In the genomic region with DNA sequence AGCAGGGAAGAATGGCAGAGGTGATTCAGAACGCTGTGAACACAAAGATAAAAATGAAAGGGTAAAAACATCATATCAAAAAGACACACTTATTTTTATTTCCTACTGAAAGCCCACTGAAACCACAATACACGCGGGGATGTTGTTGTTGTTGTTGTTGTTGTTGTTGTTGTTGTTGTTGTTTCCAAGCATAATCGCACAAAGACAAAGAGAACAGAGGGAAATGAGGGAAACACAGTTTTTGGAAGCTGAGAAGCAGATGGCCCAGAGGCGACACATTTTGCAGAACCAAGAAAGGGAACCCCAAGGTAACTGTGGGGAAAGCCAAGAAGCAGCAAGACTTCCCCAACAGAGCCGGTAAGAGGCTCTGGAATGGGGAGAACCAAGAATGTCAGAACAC, we compare ENCODE assay signal across 21 cellular contexts.
DNase-seq lines count a peak whose midpoint lies in the region; ATAC-seq, FAIRE-seq and TF ChIP-seq lines count a peak whose summit lies in the region.
"Had no signal": no experiment of that assay in that cellular context is flagged by ENCODE, and none has a peak within 500 bp of the region (broad histone marks: within the 10 kb centered on the region; RNA-seq: fewer than 3 reads in every experiment).

No MANE protein-coding gene starts in this region.

- ATAC-seq in GM23338 (0 out of 3 replicates have a peak, but pooled peaks have one; percentile 22), foreskin keratinocyte (no peak), HG02852 (IDR thresholded peaks at IDR 0.05; ENCODE audit: unreplicated experiment) (no peak)
- ATAC-seq: CD8-positive, alpha-beta T cell had no signal

- H3K36me3 Mint-ChIP-seq in GM23338 (ENCODE audit: low read depth) = no peaks in the 10 kb centered on the region
- peaks cover 10% of the 10 kb centered on the region for H3K36me3 Mint-ChIP-seq in HFFc6 (ENCODE audit: low read depth)
- H3K36me3 Mint-ChIP-seq: CD8-positive, alpha-beta T cell had no signal

- H3K9me3 ChIP-seq in osteoblast (ENCODE audit: low read depth, low read length) = no peaks in the 10 kb centered on the region

- H3K79me2 ChIP-seq in GM23338 (replicated peaks; ENCODE audit: insufficient read depth) (peaks cover 100% of the 10 kb centered on the region), osteoblast (ENCODE audit: insufficient read depth, low read length) (peaks cover 53% of the 10 kb centered on the region)

- no peak for TF ChIP-seq POLR2A in H54 (IDR thresholded peaks at IDR 0.05; ENCODE audit: low read depth, low read length)

- H3K27ac ChIP-seq in GM23338 (ENCODE audit: low read depth) (no peak overlapping the region; the same call in 1 of the 2 replicates), RWPE1 (0 out of 2 replicates have a peak overlapping the region, but pooled peaks have one; percentile 69), foreskin keratinocyte (peak overlapping the region; percentile 99), osteoblast (ENCODE audit: low read depth, low read length) (no peak overlapping the region)

- H4K20me1 ChIP-seq in GM23338 (replicated peaks; ENCODE audit: insufficient read depth) = peaks cover 24% of the 10 kb centered on the region
- no peaks in the 10 kb centered on the region for H4K20me1 ChIP-seq in osteoblast (ENCODE audit: insufficient read depth, low read length)

- H3K9me2 ChIP-seq in GM23338 (ENCODE audit: insufficient read depth) = no peaks in the 10 kb centered on the region

- no peak for DNase-seq in GM23338 (ENCODE audit: low spot score)
- DNase-seq in RWPE1 (ENCODE audit: low spot score) = no peak
- DNase-seq in foreskin keratinocyte = no peak
- no peak for DNase-seq in osteoblast (ENCODE audit: insufficient read length, low spot score, missing footprints)
- DNase-seq in H54 (ENCODE audit: insufficient read length, low spot score) = no peak
- DNase-seq in HFFc6 = no peak
- DNase-seq: ACHN; C1 segment of cervical spinal cord; Calu3; CD8-positive, alpha-beta T cell; EL; GF-D8; H7; Karpas-422; NCI-H1417; NCI-H1694 treated with DMSO at 0.1 percent for 48 hours; NCI-H446; Right ventricle myocardium superior had no signal

- H3K36me3 ChIP-seq in GM23338 (ENCODE audit: insufficient read depth) (no peaks in the 10 kb centered on the region), osteoblast (ENCODE audit: insufficient read depth, low read length) (no peaks in the 10 kb centered on the region)

- H3K9me3 Mint-ChIP-seq in GM23338 (no peaks in the 10 kb centered on the region), HFFc6 (no peaks in the 10 kb centered on the region)
- H3K9me3 Mint-ChIP-seq: CD8-positive, alpha-beta T cell had no signal

- CTCF ChIA-PET in RWPE1 (lab: Yijun Ruan, JAX) = no interaction called here

- POLR2A ChIA-PET in RWPE1 (lab: Yijun Ruan, JAX; ENCODE audit: low non-redundant PET) = no interaction called here

- H3K4me3 Mint-ChIP-seq in GM23338 = no peak overlapping the region
- no peak overlapping the region for H3K4me3 Mint-ChIP-seq in HFFc6
- H3K4me3 Mint-ChIP-seq: CD8-positive, alpha-beta T cell; IgD-negative memory B cell had no signal

- H3K4me1 Mint-ChIP-seq in GM23338 (peaks cover 56% of the 10 kb centered on the region), HFFc6 (ENCODE audit: low read depth) (peaks cover 69% of the 10 kb centered on the region)

- H3K4me3 ChIP-seq in GM23338 (no peak overlapping the region), osteoblast (ENCODE audit: insufficient read depth, low read length) (no peak overlapping the region)

- H2AFZ ChIP-seq in GM23338 (no peak overlapping the region), osteoblast (ENCODE audit: low read length) (no peak overlapping the region)

- H3K4me1 ChIP-seq in GM23338 (ENCODE audit: insufficient read depth) (peaks cover 31% of the 10 kb centered on the region), foreskin keratinocyte (peaks cover 65% of the 10 kb centered on the region), osteoblast (ENCODE audit: insufficient read depth, low read length) (peaks cover 51% of the 10 kb centered on the region)

- H3K4me2 ChIP-seq in GM23338 (no peak overlapping the region), osteoblast (ENCODE audit: insufficient read depth, low read length) (peak overlapping the region; percentile 11)

- H3K27ac Mint-ChIP-seq in GM23338 (no peak overlapping the region), HFFc6 (no peak overlapping the region)
- H3K27ac Mint-ChIP-seq: CD8-positive, alpha-beta T cell; IgD-negative memory B cell had no signal

- H3K27me3 Mint-ChIP-seq in GM23338 (ENCODE audit: insufficient read depth, low read depth, poor library complexity) = peaks cover 3% of the 10 kb centered on the region
- H3K27me3 Mint-ChIP-seq in HFFc6 (ENCODE audit: insufficient read depth) = peaks cover 2% of the 10 kb centered on the region

- H3K27me3 ChIP-seq in GM23338 (ENCODE audit: insufficient read depth) (no peaks in the 10 kb centered on the region), foreskin keratinocyte (no peaks in the 10 kb centered on the region), osteoblast (ENCODE audit: insufficient read depth, low read length) (no peaks in the 10 kb centered on the region)

- no peaks in the 10 kb centered on the region for H3F3A ChIP-seq in GM23338 (replicated peaks; ENCODE audit: low read depth)

- TF ChIP-seq CTCF in GM23338 (conservative IDR thresholded peaks at IDR 0.05; ENCODE audit: low read depth in 2 of 2) (no peak), RWPE1 (conservative IDR thresholded peaks at IDR 0.05; ENCODE audit: low read depth) (no peak), foreskin keratinocyte (conservative IDR thresholded peaks at IDR 0.05) (no peak), osteoblast (IDR thresholded peaks at IDR 0.05; ENCODE audit: extremely low read depth, low read depth, low read length) (no peak), HFFc6 (IDR thresholded peaks at IDR 0.05) (no peak)

- no peak for FAIRE-seq in H54 (lab: Jason Lieb, UNC)
- FAIRE-seq: HTR-8/SVneo had no signal

TF ChIP-seq in GM23338, 12 proteins besides CTCF, POLR2A, EP300 and RAD21 (continues in another document):
- TF ChIP-seq REST (IDR thresholded peaks at IDR 0.05; ENCODE audit: unreplicated experiment) = no peak

Comparison
In these comparisons a context has a peak if more than half of its experiments do, and no peak if none do; other contexts are left out.
1. H3K27ac ChIP-seq: peak in RWPE1 (single experiment) and foreskin keratinocyte (single experiment); none in GM23338 (single experiment) and osteoblast (single experiment).